In genomic region chr6:109381747-109382575, GRCh38 we compare ENCODE assay signal across 8 cellular contexts. TPM values are rescaled to one million over a fixed set of nuclear protein-coding genes. Genes with fewer than 3 reads are reported as not detected.
A peak's percentile ranks its signal among the peaks of the same experiment; 100 is the strongest.
DNase-seq lines count a peak whose midpoint lies in the region; ATAC-seq and TF ChIP-seq lines count a peak whose summit lies in the region.

Gene CD164 (minus strand): TSS chr6:109382467. CDS start chr6:109382378, 89 bp downstream.

- CTCF ChIA-PET in RWPE1 (lab: Yijun Ruan, JAX): interaction anchor here (0.8 to 2.0 kb wide), 4 partner anchors 13 to 196 kb away, joined by 3 to 16 read pairs (median 5); no protein-coding TSS in a partner anchor

- H3K4me3 ChIP-seq in GM23248 (peak within 1 kb of the TSS; percentile 87), fibroblast of mammary gland (ENCODE audit: control insufficient read depth, low read depth, low read length) (peak within 1 kb of the TSS; percentile 66)

- peaks cover 26% of the 10 kb centered on the region for H3K4me1 ChIP-seq in GM23248 (ENCODE audit: insufficient read depth)

- peak within 1 kb of the TSS; percentile 83 for H2AFZ ChIP-seq in GM23248

- H3K27me3 ChIP-seq in GM23248 (replicated peaks; ENCODE audit: insufficient read depth): no peaks in the 10 kb centered on the region

- TF ChIP-seq CTCF in RWPE1 (conservative IDR thresholded peaks at IDR 0.05; ENCODE audit: low read depth) (no peak), fibroblast of mammary gland (conservative IDR thresholded peaks at IDR 0.05; ENCODE audit: control insufficient read depth, insufficient read depth, low read depth, low read length) (no peak)

- H4K20me1 ChIP-seq in GM23248 (ENCODE audit: insufficient read depth): peaks cover 14% of the 10 kb centered on the region; the same call in 1 of the 2 replicates

- H3K4me1 Mint-ChIP-seq in activated T-helper 17 cell treated with anti-CD3 and anti-CD28 coated beads, Interleukin-2, amount 50 U/mL, for 72 hours: peaks cover 29% of the 10 kb centered on the region
- peaks cover 44 to 57% of the 10 kb centered on the region in 2 donors for H3K4me1 Mint-ChIP-seq in natural killer cell treated with Interleukin-12 subunit alpha and Interleukin-12 subunit beta and Interleukin-15 and Interleukin-18, amount 100 ng/mL, for 72 hours (ENCODE audit: low read depth in 2 of 2)

- peak within 1 kb of the TSS; percentile 96 for H3K4me2 ChIP-seq in GM23248 (ENCODE audit: unreplicated experiment)

- H3K36me3 Mint-ChIP-seq in activated T-helper 17 cell treated with anti-CD3 and anti-CD28 coated beads, Interleukin-2, amount 50 U/mL, for 72 hours (ENCODE audit: low read depth): peaks cover 59% of the 10 kb centered on the region
- peaks cover 30% of the 10 kb centered on the region for H3K36me3 Mint-ChIP-seq in natural killer cell treated with Interleukin-12 subunit alpha and Interleukin-12 subunit beta and Interleukin-15 and Interleukin-18, amount 100 ng/mL, for 72 hours

- H3K36me3 ChIP-seq in GM23248 (ENCODE audit: low read depth): peaks cover 21% of the 10 kb centered on the region

- WGBS in GM23248 (ENCODE audit: low coverage in 1 of 2, low lambda C conversion rate in 2 of 2, missing lambda C conversion rate in 2 of 2), 2 experiments: 1% methylated on average over 48 to 85 of the region's 93 CpGs

- H3K27me3 Mint-ChIP-seq in activated T-helper 17 cell treated with anti-CD3 and anti-CD28 coated beads, Interleukin-2, amount 50 U/mL, for 72 hours: no peaks in the 10 kb centered on the region
- H3K27me3 Mint-ChIP-seq in natural killer cell treated with Interleukin-12 subunit alpha and Interleukin-12 subunit beta and Interleukin-15 and Interleukin-18, amount 100 ng/mL, for 72 hours: no peaks in the 10 kb centered on the region

- peaks cover 14% of the 10 kb centered on the region for H3F3A ChIP-seq in GM23248 (ENCODE audit: insufficient read depth)

- H3K9ac ChIP-seq in GM23248: peak within 1 kb of the TSS; percentile 99

- peak within 1 kb of the TSS; percentile 94 for H3K4me3 Mint-ChIP-seq in activated T-helper 17 cell treated with anti-CD3 and anti-CD28 coated beads, Interleukin-2, amount 50 U/mL, for 72 hours
- H3K4me3 Mint-ChIP-seq in natural killer cell treated with Interleukin-12 subunit alpha and Interleukin-12 subunit beta and Interleukin-15 and Interleukin-18, amount 100 ng/mL, for 72 hours: peak within 1 kb of the TSS; percentile 95

- H3K9me3 Mint-ChIP-seq in activated T-helper 17 cell treated with anti-CD3 and anti-CD28 coated beads, Interleukin-2, amount 50 U/mL, for 72 hours: no peaks in the 10 kb centered on the region
- no peaks in the 10 kb centered on the region for H3K9me3 Mint-ChIP-seq in natural killer cell treated with Interleukin-12 subunit alpha and Interleukin-12 subunit beta and Interleukin-15 and Interleukin-18, amount 100 ng/mL, for 72 hours

- no peaks in the 10 kb centered on the region for H3K9me3 ChIP-seq in GM23248 (ENCODE audit: low read depth)

- peak within 1 kb of the TSS; percentile 98 for H3K27ac ChIP-seq in GM23248
- H3K27ac ChIP-seq in RWPE1: peak within 1 kb of the TSS; percentile 99

- DNase-seq in Daoy (ENCODE audit: low read depth): peak; percentile 95
- DNase-seq in GM23248: peak; percentile 99
- peak; percentile 84 to 89 for DNase-seq in Kasumi-1 (lab: John Stamatoyannopoulos, UW)
- peak; percentile 98 for DNase-seq in RWPE1 (ENCODE audit: low spot score)
- peak; percentile 92 for DNase-seq in fibroblast of mammary gland (ENCODE audit: low read depth)
- DNase-seq in natural killer cell treated with Interleukin-12 subunit alpha and Interleukin-12 subunit beta and Interleukin-15 and Interleukin-18, amount 100 ng/mL, for 72 hours (ENCODE audit: low spot score): peak; percentile 97
- DNase-seq in stimulated activated naive CD4-positive, alpha-beta T cell treated with Interleukin-2 at 50 U/mL for 16 hours (lab: John Stamatoyannopoulos, UW): peak; percentile 92

- peak; percentile 57 for ATAC-seq in activated T-helper 17 cell treated with anti-CD3 and anti-CD28 coated beads, Interleukin-2, amount 50 U/mL, for 72 hours (replicated peaks)
- ATAC-seq in natural killer cell treated with Interleukin-12 subunit alpha and Interleukin-12 subunit beta and Interleukin-15 and Interleukin-18, amount 100 ng/mL, for 72 hours: peak; percentile 79 to 80

- in situ Hi-C loops in GM23248 (cut with MboI): loop anchor here (10.0 kb wide), 1 partner anchor 197 kb away; no protein-coding TSS in a partner anchor

- peaks cover 49% of the 10 kb centered on the region for H3K79me2 ChIP-seq in GM23248 (ENCODE audit: insufficient read depth)

- H3K9me2 ChIP-seq in GM23248 (ENCODE audit: insufficient read depth): no peaks in the 10 kb centered on the region

- H3K27ac Mint-ChIP-seq in activated T-helper 17 cell treated with anti-CD3 and anti-CD28 coated beads, Interleukin-2, amount 50 U/mL, for 72 hours: peak within 1 kb of the TSS; percentile 97
- H3K27ac Mint-ChIP-seq in natural killer cell treated with Interleukin-12 subunit alpha and Interleukin-12 subunit beta and Interleukin-15 and Interleukin-18, amount 100 ng/mL, for 72 hours: peak within 1 kb of the TSS; percentile 93 to 97

- POLR2A ChIA-PET in RWPE1 (lab: Yijun Ruan, JAX; ENCODE audit: low non-redundant PET): interaction anchor here (0.9 to 1.5 kb wide), 2 partner anchors 58 to 59 kb away, joined by 4 read pairs; partner anchors contain the start of genes PPIL6 and SMPD2

RNA-seq across cellular contexts. Expression of gene CD164, which starts in this region (rescaled TPM):
- total RNA-seq in Daoy (2014; rRNA removed; shearing (Covaris generic)): 163 and 185 TPM in 2 replicates
- total RNA-seq in GM23248 (2014; rRNA removed; shearing (Covaris generic)): 302 and 315 TPM in 2 replicates
- 437 and 441 TPM in 2 replicates for polyA plus RNA-seq in GM23248 (2016; fragmentation: Nextera tagmentation; extraction: Ambion mirVana)
- total RNA-seq in activated T-helper 17 cell treated with anti-CD3 and anti-CD28 coated beads, Interleukin-2, amount 50 U/mL, for 72 hours: 100 to 1,000 TPM; 178 to 205 TPM
- total RNA-seq in natural killer cell treated with Interleukin-12 subunit alpha and Interleukin-12 subunit beta and Interleukin-15 and Interleukin-18, amount 100 ng/mL, for 72 hours: 100 to 1,000 TPM; 165 to 300 TPM

Comparison
In these comparisons a context has a peak if more than half of its experiments do, and no peak if none do; other contexts are left out.
1. Peak in every context shown above with its lines: DNase-seq, ATAC-seq, H3K4me3 ChIP-seq and H3K27ac ChIP-seq.